Comparison of ENCODE assay signal across 23 cellular contexts in the genomic region with DNA sequence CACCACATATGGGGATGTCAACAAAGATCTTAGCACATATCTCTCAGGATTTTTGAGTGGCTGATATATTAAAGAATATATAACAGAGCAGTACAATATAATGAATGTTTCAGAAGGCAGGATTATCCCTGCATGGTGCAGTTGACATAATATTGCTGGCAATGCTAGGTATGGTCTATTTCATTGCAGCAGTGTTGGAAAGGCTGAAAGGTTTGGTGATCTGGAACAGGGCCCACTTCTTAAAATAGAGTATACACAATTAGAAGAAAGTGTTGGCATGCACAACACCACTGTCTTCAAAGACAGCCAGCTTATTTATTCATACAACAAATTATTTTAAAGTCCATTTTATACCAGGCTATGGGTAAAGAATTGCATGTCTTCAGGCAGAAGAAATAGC. TPM values are rescaled to one million over a fixed set of nuclear protein-coding genes. Genes with fewer than 3 reads are reported as not detected.
"Had no signal": no experiment of that assay in that cellular context is flagged by ENCODE, and none has a peak within 500 bp of the region (broad histone marks: within the 10 kb centered on the region; RNA-seq: fewer than 3 reads in every experiment).

No MANE protein-coding gene starts in this region.

- H3K36me3 ChIP-seq: lower lobe of right lung, pancreas, prostate gland, right lobe of liver, tibial nerve, uterus had no signal

- H3K9me3 ChIP-seq: lower lobe of right lung, prostate gland, right lobe of liver, tibial nerve, uterus had no signal

- ATAC-seq: lower lobe of right lung; naive thymus-derived CD8-positive, alpha-beta T cell; pancreas; right lobe of liver; stimulated activated naive B cell treated with anti-CD40 and anti-IgM and Interleukin-4, amounts not matched to agents 10 μg/mL and 1 μg/mL and 100 μg/mL, for 72 hours had no signal

- H3K4me3 ChIP-seq: lower lobe of right lung, pancreas, prostate gland, right lobe of liver, smooth muscle cell, tibial nerve, uterus had no signal

- DNase-seq: glutamatergic neuron; hypothalamus; immature natural killer cell; kidney; lower lobe of right lung; mammary epithelial cell; mesenchymal stem cell; naive thymus-derived CD8-positive, alpha-beta T cell; nucleus accumbens; pancreas; posterior cingulate gyrus; retina; right lobe of liver; stimulated activated CD4-positive, alpha-beta T cell treated with anti-CD3 and anti-CD28 coated beads, Interleukin-2, amount 100 ng/mL, for 24 hours; stimulated activated CD4-positive, alpha-beta T cell treated with anti-CD3 and anti-CD28 coated beads, Interleukin-4, amount 100 ng/mL, for 1 hour; stimulated activated naive B cell treated with anti-CD40 and anti-IgM and Interleukin-4, amounts not matched to agents 10 μg/mL and 1 μg/mL and 100 μg/mL, for 72 hours; substantia nigra; uterus had no signal

- H3K4me1 ChIP-seq: lower lobe of right lung, pancreas, prostate gland, right lobe of liver, tibial nerve, uterus had no signal

- H3K27me3 ChIP-seq: pancreas, right lobe of liver, tibial nerve, uterus had no signal

- H3K27ac ChIP-seq: lower lobe of right lung, pancreas, prostate gland, right lobe of liver, tibial nerve, uterus had no signal

RNA-seq across cellular contexts. Expression of a gene that starts 44.5 kb away (rescaled TPM):
- total RNA-seq: mammary epithelial cell; mucosa of gallbladder; naive thymus-derived CD8-positive, alpha-beta T cell; osteoblast; smooth muscle cell had no signal
